In genomic region chr2:26754972-26755670, GRCh38 we compare ENCODE assay signal across 1 cellular context.
TF ChIP-seq lines count a peak whose summit lies in the region.

No MANE protein-coding gene starts in this region.

TF ChIP-seq in GM23338, 12 proteins besides CTCF, POLR2A, EP300 and RAD21 (continued from another document):
- TF ChIP-seq ZNF462 (CRISPR knock-in tag; IDR thresholded peaks at IDR 0.05) (no peak), EZH2phosphoT487 (IDR thresholded peaks at IDR 0.05; ENCODE audit: unreplicated experiment) (no peak), JUNB (IDR thresholded peaks at IDR 0.05; ENCODE audit: unreplicated experiment) (no peak), ZNF331 (CRISPR knock-in tag; IDR thresholded peaks at IDR 0.05; ENCODE audit: low read depth) (no peak), CREB1 (CRISPR knock-in tag; IDR thresholded peaks at IDR 0.05; ENCODE audit: low read depth) (no peak), POLR2AphosphoS5 (IDR thresholded peaks at IDR 0.05; ENCODE audit: low read depth) (no peak), EZH2 (IDR thresholded peaks at IDR 0.05; ENCODE audit: low read depth, unreplicated experiment) (no peak)
